ENCODE assay signal across 1 cellular context in genomic region chr15:89874926-89875564, GRCh38.
TF ChIP-seq lines count a peak whose summit lies in the region.

No MANE protein-coding gene starts in this region.

TF ChIP-seq in IMR-90, 13 proteins besides CTCF, POLR2A, EP300 and RAD21 (continued from another document):
- TF ChIP-seq ELK1 (IDR thresholded peaks at IDR 0.05; ENCODE audit: borderline replicate concordance, low read depth, low read length) = no peak
- TF ChIP-seq CHD1 (IDR thresholded peaks at IDR 0.05; ENCODE audit: low read depth, low read length) = no peak
- peak; percentile 67; the same call in 1 of the 2 replicates for TF ChIP-seq BHLHE40 (IDR thresholded peaks at IDR 0.05; ENCODE audit: low read depth, low read length)
- TF ChIP-seq CEBPB (IDR thresholded peaks at IDR 0.05; ENCODE audit: low read depth, low read length) = no peak
- peak; percentile 43; the same call in 1 of the 2 replicates for TF ChIP-seq MXI1 (IDR thresholded peaks at IDR 0.05; ENCODE audit: borderline replicate concordance, low read depth, low read length)
- TF ChIP-seq RCOR1 (IDR thresholded peaks at IDR 0.05; ENCODE audit: insufficient replicate concordance, low read length) = no peak
- no peak; the same call in 1 of the 2 replicates for TF ChIP-seq MAZ (IDR thresholded peaks at IDR 0.05; ENCODE audit: borderline replicate concordance, low read depth, low read length)
